Comparison of ENCODE assay signal across 18 cellular contexts in the genomic region with DNA sequence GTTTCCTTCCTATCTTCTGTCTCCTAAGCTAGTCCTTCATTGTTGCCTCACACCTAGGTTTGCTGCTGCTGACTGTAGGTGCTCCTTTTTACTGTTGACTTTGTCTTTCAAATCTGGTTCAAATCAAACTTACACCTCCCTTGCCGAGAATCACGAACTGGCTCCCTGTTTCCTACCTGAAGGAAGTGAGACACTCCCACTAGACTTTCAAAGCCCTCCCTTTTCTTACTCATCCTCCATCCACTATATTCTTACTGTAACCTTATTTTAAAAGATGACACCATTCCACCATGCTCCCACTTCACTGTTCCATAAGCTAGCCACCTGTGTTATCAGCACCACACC. TPM values are rescaled to one million over a fixed set of nuclear protein-coding genes. Genes with fewer than 3 reads are reported as not detected.
DNase-seq lines count a peak whose midpoint lies in the region; ATAC-seq and TF ChIP-seq lines count a peak whose summit lies in the region.
"Had no signal": no experiment of that assay in that cellular context is flagged by ENCODE, and none has a peak within 500 bp of the region (broad histone marks: within the 10 kb centered on the region; RNA-seq: fewer than 3 reads in every experiment).

No MANE protein-coding gene starts in this region.

- H3K9ac ChIP-seq in HUES48 (ENCODE audit: low read depth, low read length) (no peak overlapping the region), iPS-20b (ENCODE audit: low read depth, low read length) (0 out of 2 replicates have a peak overlapping the region, but pooled peaks have one; percentile 0)

- H3K4me1 ChIP-seq in HUES48 (ENCODE audit: control insufficient read depth, insufficient read depth, low read length) (peaks cover 30% of the 10 kb centered on the region), iPS-20b (ENCODE audit: insufficient read depth, low read length) (peaks cover 20% of the 10 kb centered on the region), thyroid gland (peaks cover 13 to 34% of the 10 kb centered on the region in 2 donors)
- H3K4me1 ChIP-seq: gastroesophageal sphincter, uterus had no signal

- TF ChIP-seq POLR2A in thyroid gland (IDR thresholded peaks at IDR 0.05) = no peak

- no peak for TF ChIP-seq CTCF in thyroid gland (IDR thresholded peaks at IDR 0.05)

- DNase-seq in thyroid gland = no peak
- no peak for DNase-seq in DMS79 treated with DMSO at 0.1 percent for 48 hours (lab: John Stamatoyannopoulos, UW)
- no peak for DNase-seq in cerebellum (ENCODE audit: low spot score)
- no peak for DNase-seq in NCI-H1436 (lab: John Stamatoyannopoulos, UW)
- no peak for DNase-seq in NCI-H526 treated with DMSO at 0.1 percent for 48 hours (lab: John Stamatoyannopoulos, UW)
- DNase-seq: activated CD4-positive, CD25-positive, alpha-beta regulatory T cell treated with anti-CD3 and anti-CD28 coated beads, Interleukin-2, amount 50 U/mL, for 72 hours; NCI-H1930; NCI-H526; nucleus accumbens; stimulated activated naive B cell treated with anti-CD40 and anti-IgM and Interleukin-4, amounts not matched to agents 10 μg/mL and 1 μg/mL and 100 μg/mL, for 72 hours; uterus had no signal

- 74 to 75% methylated on average over 2 of the region's 2 CpGs for WGBS in thyroid gland, 2 donors

- H3K27me3 ChIP-seq in HUES48 (ENCODE audit: control insufficient read depth, insufficient read depth, low read length) (no peaks in the 10 kb centered on the region), iPS-20b (ENCODE audit: insufficient read depth, low read length) (no peaks in the 10 kb centered on the region), thyroid gland (no peaks in the 10 kb centered on the region)
- H3K27me3 ChIP-seq: cardiac muscle cell, uterus had no signal

- intact Hi-C loops in thyroid gland (cut with DNase I) = no loop called here

- H3K27ac ChIP-seq in HUES48 (ENCODE audit: low read depth, low read length) (peak overlapping the region; percentile 94), iPS-20b (ENCODE audit: low read length) (no peak overlapping the region), thyroid gland (peak overlapping the region; percentile 73 to 86 (median 82))
- H3K27ac ChIP-seq: cardiac muscle cell, gastroesophageal sphincter, skin epidermis, uterus had no signal

- H3K4me3 ChIP-seq in HUES48 (ENCODE audit: low read depth, low read length) (peak overlapping the region; percentile 9; the same call in 1 of the 2 replicates), iPS-20b (ENCODE audit: low read length) (0 out of 2 replicates have a peak overlapping the region, but pooled peaks have one; percentile 38), thyroid gland (replicated peaks in 1 of 3) (no peak overlapping the region)
- H3K4me3 ChIP-seq: cardiac muscle cell, gastroesophageal sphincter, skin epidermis, uterus had no signal

- H3K36me3 ChIP-seq in HUES48 (ENCODE audit: control insufficient read depth, insufficient read depth, low read length) (peaks cover 34% of the 10 kb centered on the region), iPS-20b (ENCODE audit: insufficient read depth, low read depth, low read length) (peaks cover 26% of the 10 kb centered on the region), thyroid gland (no peaks in the 10 kb centered on the region)
- H3K36me3 ChIP-seq: cardiac muscle cell, gastroesophageal sphincter, uterus had no signal

- 0 out of 3 replicates have a peak, but pooled peaks have one; percentile 12 for ATAC-seq in SK-N-SH treated with all-trans-retinoic acid at 6 μM for 48 hours
- ATAC-seq: gastroesophageal sphincter; Right ventricle myocardium inferior; stimulated activated naive B cell treated with anti-CD40 and anti-IgM and Interleukin-4, amounts not matched to agents 10 μg/mL and 1 μg/mL and 100 μg/mL, for 72 hours had no signal

- H3K9me3 ChIP-seq in HUES48 (ENCODE audit: control insufficient read depth, insufficient read depth, low read length) (no peaks in the 10 kb centered on the region), iPS-20b (ENCODE audit: insufficient read depth, low read depth, low read length) (no peaks in the 10 kb centered on the region), thyroid gland (no peaks in the 10 kb centered on the region)
- H3K9me3 ChIP-seq: gastroesophageal sphincter, uterus had no signal

TF ChIP-seq in SK-N-SH treated with all-trans-retinoic acid at 6 μM for 48 hours, 23 proteins besides CTCF, POLR2A, EP300 and RAD21:
- no peak for TF ChIP-seq ARNTL (CRISPR knock-in tag; IDR thresholded peaks at IDR 0.05; ENCODE audit: borderline replicate concordance, low read depth)
- no peak for TF ChIP-seq TCF4 (CRISPR knock-in tag; IDR thresholded peaks at IDR 0.05; ENCODE audit: borderline replicate concordance)
- TF ChIP-seq BACH2 (CRISPR knock-in tag; IDR thresholded peaks at IDR 0.05; ENCODE audit: borderline replicate concordance) = no peak
- TF ChIP-seq, protein P1, sequence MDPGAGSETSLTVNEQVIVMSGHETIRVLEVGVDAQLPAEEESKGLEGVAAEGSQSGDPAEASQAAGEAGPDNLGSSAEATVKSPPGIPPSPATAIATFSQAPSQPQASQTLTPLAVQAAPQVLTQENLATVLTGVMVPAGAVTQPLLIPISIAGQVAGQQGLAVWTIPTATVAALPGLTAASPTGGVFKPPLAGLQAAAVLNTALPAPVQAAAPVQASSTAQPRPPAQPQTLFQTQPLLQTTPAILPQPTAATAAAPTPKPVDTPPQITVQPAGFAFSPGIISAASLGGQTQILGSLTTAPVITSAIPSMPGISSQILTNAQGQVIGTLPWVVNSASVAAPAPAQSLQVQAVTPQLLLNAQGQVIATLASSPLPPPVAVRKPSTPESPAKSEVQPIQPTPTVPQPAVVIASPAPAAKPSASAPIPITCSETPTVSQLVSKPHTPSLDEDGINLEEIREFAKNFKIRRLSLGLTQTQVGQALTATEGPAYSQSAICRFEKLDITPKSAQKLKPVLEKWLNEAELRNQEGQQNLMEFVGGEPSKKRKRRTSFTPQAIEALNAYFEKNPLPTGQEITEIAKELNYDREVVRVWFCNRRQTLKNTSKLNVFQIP (CRISPR knock-in tag; IDR thresholded peaks at IDR 0.05; ENCODE audit: borderline replicate concordance, low read depth) = no peak
- no peak for TF ChIP-seq ZC3H10 (CRISPR knock-in tag; IDR thresholded peaks at IDR 0.05)
- no peak for TF ChIP-seq ZFP30 (CRISPR knock-in tag; IDR thresholded peaks at IDR 0.05)
- TF ChIP-seq, protein P2, sequence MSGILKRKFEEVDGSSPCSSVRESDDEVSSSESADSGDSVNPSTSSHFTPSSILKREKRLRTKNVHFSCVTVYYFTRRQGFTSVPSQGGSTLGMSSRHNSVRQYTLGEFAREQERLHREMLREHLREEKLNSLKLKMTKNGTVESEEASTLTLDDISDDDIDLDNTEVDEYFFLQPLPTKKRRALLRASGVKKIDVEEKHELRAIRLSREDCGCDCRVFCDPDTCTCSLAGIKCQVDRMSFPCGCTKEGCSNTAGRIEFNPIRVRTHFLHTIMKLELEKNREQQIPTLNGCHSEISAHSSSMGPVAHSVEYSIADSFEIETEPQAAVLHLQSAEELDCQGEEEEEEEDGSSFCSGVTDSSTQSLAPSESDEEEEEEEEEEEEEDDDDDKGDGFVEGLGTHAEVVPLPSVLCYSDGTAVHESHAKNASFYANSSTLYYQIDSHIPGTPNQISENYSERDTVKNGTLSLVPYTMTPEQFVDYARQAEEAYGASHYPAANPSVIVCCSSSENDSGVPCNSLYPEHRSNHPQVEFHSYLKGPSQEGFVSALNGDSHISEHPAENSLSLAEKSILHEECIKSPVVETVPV (CRISPR knock-in tag; IDR thresholded peaks at IDR 0.05) = no peak
- no peak for TF ChIP-seq CSDC2 (CRISPR knock-in tag; IDR thresholded peaks at IDR 0.05)
- TF ChIP-seq TOX (CRISPR knock-in tag; IDR thresholded peaks at IDR 0.05; ENCODE audit: borderline replicate concordance) = no peak
TF ChIP-seq in SK-N-SH treated with all-trans-retinoic acid at 6 μM for 48 hours: peak in this region for 0.

RNA-seq across cellular contexts. Expression of a gene that starts 10.5 kb away (rescaled TPM):
- total RNA-seq in thyroid gland (100 to 1,000 TPM; 148 to 248 (median 197) TPM), cerebellum (7.6 TPM)

RNA-seq across cellular contexts. Expression of a gene that starts 56.9 kb away (rescaled TPM):
- total RNA-seq in thyroid gland = 10 to 100 TPM; 39.0 to 65.4 (median 47.1) TPM
- 81.4 TPM for total RNA-seq in cerebellum

Comparison
In these comparisons a context has a peak if more than half of its experiments do, and no peak if none do; other contexts are left out.
1. H3K4me3 ChIP-seq: peak in HUES48 (single experiment) and iPS-20b (single experiment); none in thyroid gland (0 of 3).
2. RNA of a gene that starts 10.5 kb away (total RNA-seq): 148 to 248 TPM in thyroid gland; 7.6 TPM in cerebellum (single experiment); every median in the first group is over 10 times any median in the second.